In genomic region chr10:3828404-3829192, GRCh38 we compare ENCODE assay signal across 8 cellular contexts. TPM values are rescaled to one million over a fixed set of nuclear protein-coding genes. Genes with fewer than 3 reads are reported as not detected.
A peak's percentile ranks its signal among the peaks of the same experiment; 100 is the strongest.
DNase-seq lines count a peak whose midpoint lies in the region; ATAC-seq and TF ChIP-seq lines count a peak whose summit lies in the region.

No MANE protein-coding gene starts in this region.

- DNase-seq in A673 (ENCODE audit: low spot score) (no peak), T-cell (peak in 1 of 34 experiments; percentile 10), dermis blood vessel endothelial cell (peak; percentile 72), upper lobe of right lung (no peak), NCI-H1092 treated with DMSO at 0.1 percent for 48 hours (lab: John Stamatoyannopoulos, UW) (no peak), glomerular visceral epithelial cell (ENCODE audit: extremely low spot score) (no peak)

- H3K27ac Mint-ChIP-seq in T-cell, result peak overlapping the region; percentile 88 to 91

- intact Hi-C loops in A673 (cut with micrococcal nuclease; ENCODE audit: unreplicated experiment) (no loop called here), upper lobe of right lung (cut with DNase I) (no loop called here)

- no peaks in the 10 kb centered on the region for H3K9me3 Mint-ChIP-seq in T-cell

- H3K36me3 Mint-ChIP-seq in T-cell, result no peaks in the 10 kb centered on the region

- H3K4me1 ChIP-seq in A673 (ENCODE audit: insufficient read depth, low read length, poor library complexity, severe bottlenecking) (peaks cover 10% of the 10 kb centered on the region), mucosa of rectum (ENCODE audit: control insufficient read depth in 2 of 2, insufficient read depth in 2 of 2, low read length in 2 of 2) (peaks cover 20 to 25% of the 10 kb centered on the region in 2 donors), upper lobe of right lung (peaks cover 15% of the 10 kb centered on the region)

- no peaks in the 10 kb centered on the region for H3K9me3 ChIP-seq in A673 (ENCODE audit: low read depth, low read length, poor library complexity, severe bottlenecking)
- no peaks in the 10 kb centered on the region for H3K9me3 ChIP-seq in mucosa of rectum (ENCODE audit: control insufficient read depth in 2 of 2, low read length in 2 of 2)
- no peaks in the 10 kb centered on the region for H3K9me3 ChIP-seq in upper lobe of right lung

- H3K36me3 ChIP-seq in A673 (ENCODE audit: insufficient read depth, low read length, poor library complexity, severe bottlenecking), result no peaks in the 10 kb centered on the region
- no peaks in the 10 kb centered on the region for H3K36me3 ChIP-seq in mucosa of rectum (ENCODE audit: control insufficient read depth in 2 of 2, insufficient read depth in 2 of 2, low read length in 2 of 2)
- H3K36me3 ChIP-seq in upper lobe of right lung, result no peaks in the 10 kb centered on the region

- peaks cover 33 to 37% (median 35%) of the 10 kb centered on the region in 3 donors for H3K4me1 Mint-ChIP-seq in T-cell

- POLR2A ChIA-PET in A673 (lab: Charles Lee; ENCODE audit: low non-redundant PET) (interaction anchor here (0.6 to 0.7 kb wide), 2 partner anchors 43 to 350 kb away, joined by 3 read pairs; partner anchors contain the start of gene KLF6), T-cell (lab: Charles Lee) (interaction anchor here (0.5 to 2.0 kb wide), 15 partner anchors 18 to 107 kb away, joined by 3 to 32 read pairs (median 4); partner anchors contain the start of gene KLF6 (in 2 of the 2))

- H3K27ac ChIP-seq in A673 (ENCODE audit: low read depth, low read length, poor library complexity, severe bottlenecking) (peak overlapping the region; percentile 6), mucosa of rectum (ENCODE audit: low read depth in 2 of 2, low read length in 2 of 2) (peak overlapping the region; percentile 56 to 70), upper lobe of right lung (peak overlapping the region; percentile 82)

- TF ChIP-seq CTCF in A673 (conservative IDR thresholded peaks at IDR 0.05; ENCODE audit: low read depth, low read length), result no peak
- no peak for TF ChIP-seq CTCF in upper lobe of right lung (IDR thresholded peaks at IDR 0.05)

- no TSS peak for BruUV-seq in A673 (replicated peaks; lab: Mats Ljungman, UMichigan)

- CTCF ChIA-PET in A673 (lab: Charles Lee) (no interaction called here), T-cell (lab: Charles Lee) (interaction anchor here (0.6 to 1.3 kb wide), 8 partner anchors 13 to 441 kb away, joined by 3 to 7 read pairs (median 3); no protein-coding TSS in a partner anchor)

- H3K4me3 ChIP-seq in A673 (ENCODE audit: low read depth, low read length, poor library complexity, severe bottlenecking), result peak overlapping the region; percentile 12
- H3K4me3 ChIP-seq in mucosa of rectum (ENCODE audit: low read length in 2 of 2), result peak overlapping the region; percentile 46 to 73
- H3K4me3 ChIP-seq in upper lobe of right lung, result peak overlapping the region; percentile 50

- peak overlapping the region; percentile 69 to 79 (median 73) for H3K4me3 Mint-ChIP-seq in T-cell

- peak overlapping the region; percentile 23 to 48 for H3K9ac ChIP-seq in mucosa of rectum (ENCODE audit: low read depth in 1 of 2, low read length in 2 of 2)

- no peaks in the 10 kb centered on the region for H3K27me3 Mint-ChIP-seq in T-cell

- ATAC-seq in GM19463 (IDR thresholded peaks at IDR 0.05; ENCODE audit: unreplicated experiment) (peak; percentile 47), T-cell (replicated peaks in 1 of 4) (peak; percentile 50 to 73 (median 60)), upper lobe of right lung (peak; percentile 55)

- H3K27me3 ChIP-seq in A673 (replicated peaks; ENCODE audit: insufficient read depth, low read depth, low read length, poor library complexity) (no peaks in the 10 kb centered on the region), mucosa of rectum (ENCODE audit: control insufficient read depth in 2 of 2, insufficient read depth in 2 of 2, low read length in 2 of 2) (no peaks in the 10 kb centered on the region), upper lobe of right lung (no peaks in the 10 kb centered on the region)

RNA-seq across cellular contexts. Expression of gene KLF6, which starts 43.6 kb away (rescaled TPM):
- total RNA-seq in A673 (2021), result 57.3 and 70.1 TPM in 2 replicates
- total RNA-seq in T-cell, result 1,000 to 10,000 TPM in 1 of 5 donors, 100 to 1,000 TPM in 4; 285 to 1,180 (median 400) TPM
- 101 and 205 TPM in 2 replicates for total RNA-seq in dermis blood vessel endothelial cell
- total RNA-seq in upper lobe of right lung, result 247 TPM

Comparison
In these comparisons a context has a peak if more than half of its experiments do, and no peak if none do; other contexts are left out.
1. H3K27ac ChIP-seq: peak in every context shown above with its lines; median percentile 82 in upper lobe of right lung; 63 in mucosa of rectum; 6 in A673.